In genomic region chr12:117390866-117391265, GRCh38 we compare ENCODE assay signal across 2 cellular contexts.
TF ChIP-seq lines count a peak whose summit lies in the region.

No MANE protein-coding gene starts in this region.

TF ChIP-seq in HEK293, 187 proteins besides CTCF, POLR2A, EP300 and RAD21 (continued from another document):
- TF ChIP-seq, protein P1, sequence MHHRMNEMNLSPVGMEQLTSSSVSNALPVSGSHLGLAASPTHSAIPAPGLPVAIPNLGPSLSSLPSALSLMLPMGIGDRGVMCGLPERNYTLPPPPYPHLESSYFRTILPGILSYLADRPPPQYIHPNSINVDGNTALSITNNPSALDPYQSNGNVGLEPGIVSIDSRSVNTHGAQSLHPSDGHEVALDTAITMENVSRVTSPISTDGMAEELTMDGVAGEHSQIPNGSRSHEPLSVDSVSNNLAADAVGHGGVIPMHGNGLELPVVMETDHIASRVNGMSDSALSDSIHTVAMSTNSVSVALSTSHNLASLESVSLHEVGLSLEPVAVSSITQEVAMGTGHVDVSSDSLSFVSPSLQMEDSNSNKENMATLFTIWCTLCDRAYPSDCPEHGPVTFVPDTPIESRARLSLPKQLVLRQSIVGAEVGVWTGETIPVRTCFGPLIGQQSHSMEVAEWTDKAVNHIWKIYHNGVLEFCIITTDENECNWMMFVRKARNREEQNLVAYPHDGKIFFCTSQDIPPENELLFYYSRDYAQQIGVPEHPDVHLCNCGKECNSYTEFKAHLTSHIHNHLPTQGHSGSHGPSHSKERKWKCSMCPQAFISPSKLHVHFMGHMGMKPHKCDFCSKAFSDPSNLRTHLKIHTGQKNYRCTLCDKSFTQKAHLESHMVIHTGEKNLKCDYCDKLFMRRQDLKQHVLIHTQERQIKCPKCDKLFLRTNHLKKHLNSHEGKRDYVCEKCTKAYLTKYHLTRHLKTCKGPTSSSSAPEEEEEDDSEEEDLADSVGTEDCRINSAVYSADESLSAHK (tag by site-specific recombination; IDR thresholded peaks at IDR 0.05), result no peak

TF ChIP-seq in K562, 482 proteins besides CTCF, POLR2A, EP300 and RAD21 (continued from another document):
- TF ChIP-seq, protein P2, sequence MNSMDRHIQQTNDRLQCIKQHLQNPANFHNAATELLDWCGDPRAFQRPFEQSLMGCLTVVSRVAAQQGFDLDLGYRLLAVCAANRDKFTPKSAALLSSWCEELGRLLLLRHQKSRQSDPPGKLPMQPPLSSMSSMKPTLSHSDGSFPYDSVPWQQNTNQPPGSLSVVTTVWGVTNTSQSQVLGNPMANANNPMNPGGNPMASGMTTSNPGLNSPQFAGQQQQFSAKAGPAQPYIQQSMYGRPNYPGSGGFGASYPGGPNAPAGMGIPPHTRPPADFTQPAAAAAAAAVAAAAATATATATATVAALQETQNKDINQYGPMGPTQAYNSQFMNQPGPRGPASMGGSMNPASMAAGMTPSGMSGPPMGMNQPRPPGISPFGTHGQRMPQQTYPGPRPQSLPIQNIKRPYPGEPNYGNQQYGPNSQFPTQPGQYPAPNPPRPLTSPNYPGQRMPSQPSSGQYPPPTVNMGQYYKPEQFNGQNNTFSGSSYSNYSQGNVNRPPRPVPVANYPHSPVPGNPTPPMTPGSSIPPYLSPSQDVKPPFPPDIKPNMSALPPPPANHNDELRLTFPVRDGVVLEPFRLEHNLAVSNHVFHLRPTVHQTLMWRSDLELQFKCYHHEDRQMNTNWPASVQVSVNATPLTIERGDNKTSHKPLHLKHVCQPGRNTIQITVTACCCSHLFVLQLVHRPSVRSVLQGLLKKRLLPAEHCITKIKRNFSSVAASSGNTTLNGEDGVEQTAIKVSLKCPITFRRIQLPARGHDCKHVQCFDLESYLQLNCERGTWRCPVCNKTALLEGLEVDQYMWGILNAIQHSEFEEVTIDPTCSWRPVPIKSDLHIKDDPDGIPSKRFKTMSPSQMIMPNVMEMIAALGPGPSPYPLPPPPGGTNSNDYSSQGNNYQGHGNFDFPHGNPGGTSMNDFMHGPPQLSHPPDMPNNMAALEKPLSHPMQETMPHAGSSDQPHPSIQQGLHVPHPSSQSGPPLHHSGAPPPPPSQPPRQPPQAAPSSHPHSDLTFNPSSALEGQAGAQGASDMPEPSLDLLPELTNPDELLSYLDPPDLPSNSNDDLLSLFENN (IDR thresholded peaks at IDR 0.05; ENCODE audit: low read depth in 2 of 2, low read length in 2 of 2), result 0 out of 4 replicates have a peak, but pooled peaks of 1 of the 2 experiments have one; percentile 50
- TF ChIP-seq ZNF165 (CRISPR knock-in tag; IDR thresholded peaks at IDR 0.05; ENCODE audit: borderline replicate concordance) (no peak), TBL1XR1 (IDR thresholded peaks at IDR 0.05; ENCODE audit: low read length in 2 of 2) (no peak), RHOXF2B (CRISPR knock-in tag; conservative IDR thresholded peaks at IDR 0.05) (no peak), POLR3A (IDR thresholded peaks at IDR 0.05; ENCODE audit: borderline replicate concordance, extremely low read depth, insufficient read depth, insufficient read length) (no peak), ZNF583 (CRISPR knock-in tag; IDR thresholded peaks at IDR 0.05) (no peak), ZNF699 (CRISPR knock-in tag; IDR thresholded peaks at IDR 0.05; ENCODE audit: insufficient replicate concordance) (no peak), TCF3 (CRISPR knock-in tag; IDR thresholded peaks at IDR 0.05) (no peak), ZBTB17 (CRISPR knock-in tag; IDR thresholded peaks at IDR 0.05) (peak; percentile 82), CREB3 (tag; conservative IDR thresholded peaks at IDR 0.05; ENCODE audit: low read depth) (no peak), SMAD3 (CRISPR knock-in tag; conservative IDR thresholded peaks at IDR 0.05) (no peak), HMG20A (CRISPR knock-in tag; conservative IDR thresholded peaks at IDR 0.05) (no peak), HMGN3 (IDR thresholded peaks at IDR 0.05; ENCODE audit: borderline replicate concordance, extremely low read depth, insufficient read length, low read depth, low read length) (no peak)
- TF ChIP-seq, protein P3, sequence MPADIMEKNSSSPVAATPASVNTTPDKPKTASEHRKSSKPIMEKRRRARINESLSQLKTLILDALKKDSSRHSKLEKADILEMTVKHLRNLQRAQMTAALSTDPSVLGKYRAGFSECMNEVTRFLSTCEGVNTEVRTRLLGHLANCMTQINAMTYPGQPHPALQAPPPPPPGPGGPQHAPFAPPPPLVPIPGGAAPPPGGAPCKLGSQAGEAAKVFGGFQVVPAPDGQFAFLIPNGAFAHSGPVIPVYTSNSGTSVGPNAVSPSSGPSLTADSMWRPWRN (IDR thresholded peaks at IDR 0.05; ENCODE audit: low read depth), result no peak
- TF ChIP-seq, protein P4, sequence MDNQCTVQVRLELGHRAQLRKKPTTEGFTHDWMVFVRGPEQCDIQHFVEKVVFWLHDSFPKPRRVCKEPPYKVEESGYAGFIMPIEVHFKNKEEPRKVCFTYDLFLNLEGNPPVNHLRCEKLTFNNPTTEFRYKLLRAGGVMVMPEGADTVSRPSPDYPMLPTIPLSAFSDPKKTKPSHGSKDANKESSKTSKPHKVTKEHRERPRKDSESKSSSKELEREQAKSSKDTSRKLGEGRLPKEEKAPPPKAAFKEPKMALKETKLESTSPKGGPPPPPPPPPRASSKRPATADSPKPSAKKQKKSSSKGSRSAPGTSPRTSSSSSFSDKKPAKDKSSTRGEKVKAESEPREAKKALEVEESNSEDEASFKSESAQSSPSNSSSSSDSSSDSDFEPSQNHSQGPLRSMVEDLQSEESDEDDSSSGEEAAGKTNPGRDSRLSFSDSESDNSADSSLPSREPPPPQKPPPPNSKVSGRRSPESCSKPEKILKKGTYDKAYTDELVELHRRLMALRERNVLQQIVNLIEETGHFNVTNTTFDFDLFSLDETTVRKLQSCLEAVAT (IDR thresholded peaks at IDR 0.05), result peak in 1 of 2 experiments; percentile 88; a peak in 2 of 4 replicates
